Comparison of ENCODE assay signal across 8 cellular contexts in genomic region chr12:75511116-75512048, GRCh38.
DNase-seq lines count a peak whose midpoint lies in the region; ATAC-seq lines count a peak whose summit lies in the region.

Gene KRR1, minus strand, starts transcription at chr12:75511609. Its CDS starts 12 bp downstream, at chr12:75511597.

- H3K9ac ChIP-seq in BLaER1 treated with 17β-estradiol and CSF1 and Interleukin-3, amounts not matched to agents 10 nM and 100 nM = peak within 1 kb of the TSS; percentile 85 to 94 (median 91)

- no peaks in the 10 kb centered on the region; a peak in 1 of 22 replicates for H3K9me3 ChIP-seq in BLaER1 treated with 17β-estradiol and CSF1 and Interleukin-3, amounts not matched to agents 10 nM and 100 nM (replicated peaks in 1 of 11)

- peak; percentile 92 for DNase-seq in NCI-H748 treated with DMSO at 0.1 percent for 48 hours (lab: John Stamatoyannopoulos, UW)
- DNase-seq in activated CD4-positive, alpha-beta T cell treated with anti-CD3 and anti-CD28 coated beads, Interleukin-2, amount 50 U/mL, for 24 hours (ENCODE audit: low read depth in 1 of 2, low spot score in 1 of 2) = peak; percentile 62 to 93
- peak; percentile 98 for DNase-seq in dedifferentiated amniotic fluid mesenchymal stem cell (ENCODE audit: extremely low spot score)
- DNase-seq in left kidney (ENCODE audit: low read depth, low spot score) = peak; percentile 99
- DNase-seq in stimulated activated CD4-positive, alpha-beta T cell treated with anti-CD3 and anti-CD28 coated beads, Interleukin-2, amount 100 ng/mL, for 24 hours = peak; percentile 85 to 89

- peaks cover 17 to 40% (median 25%) of the 10 kb centered on the region in 10 experiments for H3K4me1 ChIP-seq in BLaER1 treated with 17β-estradiol and CSF1 and Interleukin-3, amounts not matched to agents 10 nM and 100 nM

- peaks cover 3 to 35% (median 15%) of the 10 kb centered on the region in 11 experiments; a peak in 18 of 22 replicates for H3K36me3 ChIP-seq in BLaER1 treated with 17β-estradiol and CSF1 and Interleukin-3, amounts not matched to agents 10 nM and 100 nM

- peak within 1 kb of the TSS; percentile 72 to 95 (median 89) for H3K4me3 ChIP-seq in BLaER1 treated with 17β-estradiol and CSF1 and Interleukin-3, amounts not matched to agents 10 nM and 100 nM

- ATAC-seq in GM19372 (IDR thresholded peaks at IDR 0.05; ENCODE audit: low read depth, unreplicated experiment) = peak; percentile 93
- ATAC-seq in HG03558 (IDR thresholded peaks at IDR 0.05; ENCODE audit: extremely low read depth, unreplicated experiment) = peak; percentile 94

- peak within 1 kb of the TSS; percentile 79 to 96 (median 92) for H3K27ac ChIP-seq in BLaER1 treated with 17β-estradiol and CSF1 and Interleukin-3, amounts not matched to agents 10 nM and 100 nM

- peaks cover 3 to 38% (median 21%) of the 10 kb centered on the region in 11 experiments; a peak in 12 of 22 replicates for H4K20me1 ChIP-seq in BLaER1 treated with 17β-estradiol and CSF1 and Interleukin-3, amounts not matched to agents 10 nM and 100 nM

- H3K4me2 ChIP-seq in BLaER1 treated with 17β-estradiol and CSF1 and Interleukin-3, amounts not matched to agents 10 nM and 100 nM = peak within 1 kb of the TSS; percentile 75 to 91 (median 87)

- no peaks in the 10 kb centered on the region for H3K27me3 ChIP-seq in BLaER1 treated with 17β-estradiol and CSF1 and Interleukin-3, amounts not matched to agents 10 nM and 100 nM

Comparison
In these comparisons a context has a peak if more than half of its experiments do, and no peak if none do; other contexts are left out.
1. Peak in every context shown above with its lines: DNase-seq, ATAC-seq, H3K4me3 ChIP-seq and H3K27ac ChIP-seq.